Comparison of ENCODE assay signal across 8 cellular contexts in genomic region chr22:50525104-50525958, GRCh38.
DNase-seq lines count a peak whose midpoint lies in the region; ATAC-seq and TF ChIP-seq lines count a peak whose summit lies in the region.

A gene with protein sequence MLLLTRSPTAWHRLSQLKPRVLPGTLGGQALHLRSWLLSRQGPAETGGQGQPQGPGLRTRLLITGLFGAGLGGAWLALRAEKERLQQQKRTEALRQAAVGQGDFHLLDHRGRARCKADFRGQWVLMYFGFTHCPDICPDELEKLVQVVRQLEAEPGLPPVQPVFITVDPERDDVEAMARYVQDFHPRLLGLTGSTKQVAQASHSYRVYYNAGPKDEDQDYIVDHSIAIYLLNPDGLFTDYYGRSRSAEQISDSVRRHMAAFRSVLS (minus strand): TSS chr22:50525598. CDS start chr22:50524411, 1,187 bp downstream.

- no peaks in the 10 kb centered on the region for H3K27me3 ChIP-seq in OCI-LY3 (ENCODE audit: low read depth, low read length)
- H3K27me3 ChIP-seq in mucosa of rectum (ENCODE audit: control insufficient read depth in 2 of 2, insufficient read depth in 2 of 2, low read length in 2 of 2): no peaks in the 10 kb centered on the region

- H3K4me1 ChIP-seq in OCI-LY3 (ENCODE audit: low read length) (peaks cover 13% of the 10 kb centered on the region), mucosa of rectum (ENCODE audit: control insufficient read depth in 2 of 2, insufficient read depth in 2 of 2, low read length in 2 of 2) (peaks cover 35 to 37% of the 10 kb centered on the region in 2 donors)

- H3K4me3 ChIP-seq in OCI-LY3 (ENCODE audit: low read length): peak within 1 kb of the TSS; percentile 84
- H3K4me3 ChIP-seq in mucosa of rectum (ENCODE audit: low read length in 2 of 2): peak within 1 kb of the TSS; percentile 78 to 81

- DNase-seq in D341Med (ENCODE audit: low spot score) (peak; percentile 100), HuH-7 (ENCODE audit: low spot score) (peak; percentile 100), activated T-cell treated with anti-CD3 and anti-CD28 coated beads for 4 hours (peak; percentile 96), epithelial cell of prostate (ENCODE audit: low read depth, low spot score) (peak; percentile 87)
- DNase-seq in stimulated activated CD8-positive, alpha-beta memory T cell treated with anti-CD3 and anti-CD28 coated beads, Interleukin-4, amount 100 ng/mL, for 4 hours (ENCODE audit: low read depth in 2 of 2, low spot score in 1 of 2): peak; percentile 92 to 96

- H3K4me2 ChIP-seq in OCI-LY3 (ENCODE audit: low read length): peak within 1 kb of the TSS; percentile 95

- H3K27ac ChIP-seq in OCI-LY3 (ENCODE audit: low read length): peak within 1 kb of the TSS; percentile 93
- H3K27ac ChIP-seq in epithelial cell of prostate: peak within 1 kb of the TSS; percentile 77
- peak within 1 kb of the TSS; percentile 92 to 97 for H3K27ac ChIP-seq in mucosa of rectum (ENCODE audit: low read depth in 2 of 2, low read length in 2 of 2)

- H4K20me1 ChIP-seq in OCI-LY3 (ENCODE audit: insufficient read depth, low read length): peaks cover 6% of the 10 kb centered on the region; the same call in 1 of the 2 replicates

- peaks cover 22% of the 10 kb centered on the region for H3K79me2 ChIP-seq in OCI-LY3 (ENCODE audit: low read length)

- H3K9me3 ChIP-seq in OCI-LY3 (ENCODE audit: insufficient read depth, low read length) (no peaks in the 10 kb centered on the region), mucosa of rectum (ENCODE audit: control insufficient read depth in 2 of 2, low read length in 2 of 2) (no peaks in the 10 kb centered on the region)

- no peak for TF ChIP-seq CTCF in OCI-LY3 (IDR thresholded peaks at IDR 0.05; ENCODE audit: low read depth, low read length)

- no peak within 1 kb of the TSS for H2AFZ ChIP-seq in OCI-LY3 (ENCODE audit: low read depth, low read length)

- peak within 1 kb of the TSS; percentile 92 for H3K9ac ChIP-seq in OCI-LY3 (ENCODE audit: low read length)
- H3K9ac ChIP-seq in mucosa of rectum (ENCODE audit: low read depth in 1 of 2, low read length in 2 of 2): peak within 1 kb of the TSS; percentile 75 to 80

- H3K36me3 ChIP-seq in OCI-LY3 (replicated peaks; ENCODE audit: low read depth, low read length) (peaks cover 4% of the 10 kb centered on the region), mucosa of rectum (ENCODE audit: control insufficient read depth in 2 of 2, insufficient read depth in 2 of 2, low read length in 2 of 2) (peaks cover 28 to 31% of the 10 kb centered on the region in 2 donors)

- ATAC-seq in GM21390 (IDR thresholded peaks at IDR 0.05; ENCODE audit: unreplicated experiment): peak; percentile 31

Comparison
In these comparisons a context has a peak if more than half of its experiments do, and no peak if none do; other contexts are left out.
1. Peak in every context shown above with its lines: DNase-seq, ATAC-seq, H3K4me3 ChIP-seq and H3K27ac ChIP-seq.